In genomic region chr20:44247676-44248419, GRCh38 we compare ENCODE assay signal across 9 cellular contexts. TPM values are rescaled to one million over a fixed set of nuclear protein-coding genes. Genes with fewer than 3 reads are reported as not detected.
DNase-seq lines count a peak whose midpoint lies in the region; ATAC-seq and TF ChIP-seq lines count a peak whose summit lies in the region.
"Had no signal": no experiment of that assay in that cellular context is flagged by ENCODE, and none has a peak within 500 bp of the region (broad histone marks: within the 10 kb centered on the region; RNA-seq: fewer than 3 reads in every experiment).

No MANE protein-coding gene starts in this region.

- TF ChIP-seq POLR2A in breast epithelium (IDR thresholded peaks at IDR 0.05) (no peak), right lobe of liver (IDR thresholded peaks at IDR 0.05) (no peak)

- no peak overlapping the region for H3K4me3 ChIP-seq in GM12865 (ENCODE audit: low read depth, low read length)
- H3K4me3 ChIP-seq in breast epithelium = peak overlapping the region in 2 of 3 donors; percentile 32 to 55
- no peak overlapping the region for H3K4me3 ChIP-seq in right lobe of liver

- ATAC-seq in right lobe of liver = peak; percentile 33 to 44 (median 37)
- no peak for ATAC-seq in GM18498 (IDR thresholded peaks at IDR 0.05; ENCODE audit: unreplicated experiment)
- ATAC-seq in GM21723 (IDR thresholded peaks at IDR 0.05; ENCODE audit: unreplicated experiment) = no peak

- no peak overlapping the region for H3K27ac ChIP-seq in breast epithelium
- no peak overlapping the region for H3K27ac ChIP-seq in right lobe of liver
- H3K27ac ChIP-seq: psoas muscle had no signal

- peak; percentile 24 for DNase-seq in GM12865 (ENCODE audit: low read depth)
- DNase-seq in MV-4-11 (lab: John Stamatoyannopoulos, UW) = peak; percentile 36
- no peak for DNase-seq in breast epithelium (ENCODE audit: low spot score in 2 of 2)
- no peak for DNase-seq in right lobe of liver
- no peak for DNase-seq in CD1c-positive myeloid dendritic cell (ENCODE audit: extremely low spot score)
- no peak for DNase-seq in NCI-H1436 treated with DMSO at 0.1 percent for 48 hours (lab: John Stamatoyannopoulos, UW)
- DNase-seq: psoas muscle had no signal

- H3K9me3 ChIP-seq in breast epithelium (no peaks in the 10 kb centered on the region), right lobe of liver (no peaks in the 10 kb centered on the region)
- H3K9me3 ChIP-seq: psoas muscle had no signal

- intact Hi-C loops in breast epithelium (cut with DNase I; ENCODE audit: low total_unique reads) (no loop called here), right lobe of liver (cut with DNase I) (no loop called here)

- H3K4me1 ChIP-seq in breast epithelium = peaks cover 0 to 6% of the 10 kb centered on the region in 2 donors
- H3K4me1 ChIP-seq in right lobe of liver = no peaks in the 10 kb centered on the region
- H3K4me1 ChIP-seq: psoas muscle had no signal

- peaks cover 0 to 13% of the 10 kb centered on the region in 2 donors for H3K27me3 ChIP-seq in breast epithelium
- no peaks in the 10 kb centered on the region for H3K27me3 ChIP-seq in right lobe of liver

- TF ChIP-seq CTCF in GM12865 (IDR thresholded peaks at IDR 0.05; ENCODE audit: insufficient read depth, low read depth, low read length, missing control alignments) (peak; percentile 17), breast epithelium (IDR thresholded peaks at IDR 0.05) (no peak), right lobe of liver (IDR thresholded peaks at IDR 0.05) (peak in 2 of 4 donors; percentile 4 to 9)

- H3K36me3 ChIP-seq in breast epithelium = no peaks in the 10 kb centered on the region
- no peaks in the 10 kb centered on the region for H3K36me3 ChIP-seq in right lobe of liver

- WGBS in right lobe of liver (ENCODE audit: insufficient coverage, low coverage, low lambda C conversion rate, missing lambda C conversion rate) = 11% methylated on average over 12 of the region's 26 CpGs

RNA-seq across cellular contexts. Expression of gene GDAP1L1, which starts 0.7 kb away (rescaled TPM):
- total RNA-seq in breast epithelium (not detected), right lobe of liver (not detected)
- total RNA-seq: psoas muscle had no signal

RNA-seq across cellular contexts. Expression of gene OSER1, which starts 37.3 kb away (rescaled TPM):
- total RNA-seq in breast epithelium (10 to 100 TPM; 59.6 to 73.8 (median 67.2) TPM), right lobe of liver (10 to 100 TPM; 13.0 to 20.4 (median 17.3) TPM)

Comparison
In these comparisons a context has a peak if more than half of its experiments do, and no peak if none do; other contexts are left out.
1. DNase-seq: peak in GM12865 (single experiment) and MV-4-11 (single experiment); none in breast epithelium (0 of 2), right lobe of liver (0 of 3), CD1c-positive myeloid dendritic cell (single experiment) and NCI-H1436 treated with DMSO at 0.1 percent for 48 hours (single experiment).
2. H3K4me3 ChIP-seq: peak in breast epithelium (2 of 3); none in GM12865 (single experiment) and right lobe of liver (0 of 3).
3. ATAC-seq: peak in right lobe of liver (4 of 4); none in GM18498 (single experiment) and GM21723 (single experiment).